2 cellular contexts compared by ENCODE assay signal in the genomic region with DNA sequence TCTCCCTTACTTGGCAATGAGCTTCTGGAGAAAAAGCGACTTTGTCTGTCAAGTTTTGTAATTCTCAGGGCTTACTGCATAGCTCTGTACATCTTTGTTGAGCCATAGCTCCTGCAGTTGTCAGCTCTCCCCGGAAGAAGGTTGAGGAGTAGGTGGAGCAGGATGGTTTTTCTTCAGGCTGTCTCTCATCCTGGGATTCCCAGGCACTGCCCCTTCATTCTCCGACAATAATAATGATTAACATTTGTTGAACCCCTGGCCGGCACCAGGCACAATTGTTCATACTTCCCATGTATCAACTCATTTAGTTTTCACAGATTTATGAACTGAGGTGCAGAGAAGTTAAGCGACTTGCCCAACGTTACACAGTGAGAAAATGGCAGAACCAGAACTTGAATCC.
TF ChIP-seq lines count a peak whose summit lies in the region.

No MANE protein-coding gene starts in this region.

TF ChIP-seq in IMR-90, 13 proteins besides CTCF, POLR2A, EP300 and RAD21:
- no peak for TF ChIP-seq BHLHE40 (IDR thresholded peaks at IDR 0.05; ENCODE audit: low read depth, low read length)
- TF ChIP-seq RFX5 (IDR thresholded peaks at IDR 0.05; ENCODE audit: low read depth, low read length): no peak
- TF ChIP-seq SMC3 (IDR thresholded peaks at IDR 0.05; ENCODE audit: low read depth, low read length): no peak
- TF ChIP-seq RCOR1 (IDR thresholded peaks at IDR 0.05; ENCODE audit: insufficient replicate concordance, low read length): no peak
- TF ChIP-seq CEBPB (IDR thresholded peaks at IDR 0.05; ENCODE audit: low read depth, low read length): no peak
- TF ChIP-seq MAZ (IDR thresholded peaks at IDR 0.05; ENCODE audit: borderline replicate concordance, low read depth, low read length): no peak
- TF ChIP-seq CHD1 (IDR thresholded peaks at IDR 0.05; ENCODE audit: low read depth, low read length): no peak
- no peak for TF ChIP-seq MAFK (IDR thresholded peaks at IDR 0.05; ENCODE audit: low read depth, low read length)
- no peak for TF ChIP-seq FOS (IDR thresholded peaks at IDR 0.05; ENCODE audit: low read depth, low read length)
- TF ChIP-seq NFE2L2 (IDR thresholded peaks at IDR 0.05; ENCODE audit: low read depth, low read length): no peak
- TF ChIP-seq, protein P1, sequence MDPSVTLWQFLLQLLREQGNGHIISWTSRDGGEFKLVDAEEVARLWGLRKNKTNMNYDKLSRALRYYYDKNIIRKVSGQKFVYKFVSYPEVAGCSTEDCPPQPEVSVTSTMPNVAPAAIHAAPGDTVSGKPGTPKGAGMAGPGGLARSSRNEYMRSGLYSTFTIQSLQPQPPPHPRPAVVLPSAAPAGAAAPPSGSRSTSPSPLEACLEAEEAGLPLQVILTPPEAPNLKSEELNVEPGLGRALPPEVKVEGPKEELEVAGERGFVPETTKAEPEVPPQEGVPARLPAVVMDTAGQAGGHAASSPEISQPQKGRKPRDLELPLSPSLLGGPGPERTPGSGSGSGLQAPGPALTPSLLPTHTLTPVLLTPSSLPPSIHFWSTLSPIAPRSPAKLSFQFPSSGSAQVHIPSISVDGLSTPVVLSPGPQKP (IDR thresholded peaks at IDR 0.05; ENCODE audit: borderline replicate concordance, low read depth, low read length): no peak
- no peak for TF ChIP-seq USF2 (IDR thresholded peaks at IDR 0.05; ENCODE audit: low read depth, low read length)
- TF ChIP-seq MXI1 (IDR thresholded peaks at IDR 0.05; ENCODE audit: borderline replicate concordance, low read depth, low read length): no peak

TF ChIP-seq in GM23338, 12 proteins besides CTCF, POLR2A, EP300 and RAD21:
- TF ChIP-seq, protein P2, sequence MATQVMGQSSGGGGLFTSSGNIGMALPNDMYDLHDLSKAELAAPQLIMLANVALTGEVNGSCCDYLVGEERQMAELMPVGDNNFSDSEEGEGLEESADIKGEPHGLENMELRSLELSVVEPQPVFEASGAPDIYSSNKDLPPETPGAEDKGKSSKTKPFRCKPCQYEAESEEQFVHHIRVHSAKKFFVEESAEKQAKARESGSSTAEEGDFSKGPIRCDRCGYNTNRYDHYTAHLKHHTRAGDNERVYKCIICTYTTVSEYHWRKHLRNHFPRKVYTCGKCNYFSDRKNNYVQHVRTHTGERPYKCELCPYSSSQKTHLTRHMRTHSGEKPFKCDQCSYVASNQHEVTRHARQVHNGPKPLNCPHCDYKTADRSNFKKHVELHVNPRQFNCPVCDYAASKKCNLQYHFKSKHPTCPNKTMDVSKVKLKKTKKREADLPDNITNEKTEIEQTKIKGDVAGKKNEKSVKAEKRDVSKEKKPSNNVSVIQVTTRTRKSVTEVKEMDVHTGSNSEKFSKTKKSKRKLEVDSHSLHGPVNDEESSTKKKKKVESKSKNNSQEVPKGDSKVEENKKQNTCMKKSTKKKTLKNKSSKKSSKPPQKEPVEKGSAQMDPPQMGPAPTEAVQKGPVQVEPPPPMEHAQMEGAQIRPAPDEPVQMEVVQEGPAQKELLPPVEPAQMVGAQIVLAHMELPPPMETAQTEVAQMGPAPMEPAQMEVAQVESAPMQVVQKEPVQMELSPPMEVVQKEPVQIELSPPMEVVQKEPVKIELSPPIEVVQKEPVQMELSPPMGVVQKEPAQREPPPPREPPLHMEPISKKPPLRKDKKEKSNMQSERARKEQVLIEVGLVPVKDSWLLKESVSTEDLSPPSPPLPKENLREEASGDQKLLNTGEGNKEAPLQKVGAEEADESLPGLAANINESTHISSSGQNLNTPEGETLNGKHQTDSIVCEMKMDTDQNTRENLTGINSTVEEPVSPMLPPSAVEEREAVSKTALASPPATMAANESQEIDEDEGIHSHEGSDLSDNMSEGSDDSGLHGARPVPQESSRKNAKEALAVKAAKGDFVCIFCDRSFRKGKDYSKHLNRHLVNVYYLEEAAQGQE (IDR thresholded peaks at IDR 0.05; ENCODE audit: unreplicated experiment): no peak
- TF ChIP-seq EZH2phosphoT487 (IDR thresholded peaks at IDR 0.05; ENCODE audit: unreplicated experiment): no peak
- TF ChIP-seq CREB1 (CRISPR knock-in tag; IDR thresholded peaks at IDR 0.05; ENCODE audit: low read depth): no peak
- TF ChIP-seq ZNF114 (CRISPR knock-in tag; IDR thresholded peaks at IDR 0.05): no peak
- no peak for TF ChIP-seq NANOG (IDR thresholded peaks at IDR 0.05; ENCODE audit: borderline replicate concordance)
- TF ChIP-seq ETS1 (IDR thresholded peaks at IDR 0.05): no peak
- TF ChIP-seq, protein P3, sequence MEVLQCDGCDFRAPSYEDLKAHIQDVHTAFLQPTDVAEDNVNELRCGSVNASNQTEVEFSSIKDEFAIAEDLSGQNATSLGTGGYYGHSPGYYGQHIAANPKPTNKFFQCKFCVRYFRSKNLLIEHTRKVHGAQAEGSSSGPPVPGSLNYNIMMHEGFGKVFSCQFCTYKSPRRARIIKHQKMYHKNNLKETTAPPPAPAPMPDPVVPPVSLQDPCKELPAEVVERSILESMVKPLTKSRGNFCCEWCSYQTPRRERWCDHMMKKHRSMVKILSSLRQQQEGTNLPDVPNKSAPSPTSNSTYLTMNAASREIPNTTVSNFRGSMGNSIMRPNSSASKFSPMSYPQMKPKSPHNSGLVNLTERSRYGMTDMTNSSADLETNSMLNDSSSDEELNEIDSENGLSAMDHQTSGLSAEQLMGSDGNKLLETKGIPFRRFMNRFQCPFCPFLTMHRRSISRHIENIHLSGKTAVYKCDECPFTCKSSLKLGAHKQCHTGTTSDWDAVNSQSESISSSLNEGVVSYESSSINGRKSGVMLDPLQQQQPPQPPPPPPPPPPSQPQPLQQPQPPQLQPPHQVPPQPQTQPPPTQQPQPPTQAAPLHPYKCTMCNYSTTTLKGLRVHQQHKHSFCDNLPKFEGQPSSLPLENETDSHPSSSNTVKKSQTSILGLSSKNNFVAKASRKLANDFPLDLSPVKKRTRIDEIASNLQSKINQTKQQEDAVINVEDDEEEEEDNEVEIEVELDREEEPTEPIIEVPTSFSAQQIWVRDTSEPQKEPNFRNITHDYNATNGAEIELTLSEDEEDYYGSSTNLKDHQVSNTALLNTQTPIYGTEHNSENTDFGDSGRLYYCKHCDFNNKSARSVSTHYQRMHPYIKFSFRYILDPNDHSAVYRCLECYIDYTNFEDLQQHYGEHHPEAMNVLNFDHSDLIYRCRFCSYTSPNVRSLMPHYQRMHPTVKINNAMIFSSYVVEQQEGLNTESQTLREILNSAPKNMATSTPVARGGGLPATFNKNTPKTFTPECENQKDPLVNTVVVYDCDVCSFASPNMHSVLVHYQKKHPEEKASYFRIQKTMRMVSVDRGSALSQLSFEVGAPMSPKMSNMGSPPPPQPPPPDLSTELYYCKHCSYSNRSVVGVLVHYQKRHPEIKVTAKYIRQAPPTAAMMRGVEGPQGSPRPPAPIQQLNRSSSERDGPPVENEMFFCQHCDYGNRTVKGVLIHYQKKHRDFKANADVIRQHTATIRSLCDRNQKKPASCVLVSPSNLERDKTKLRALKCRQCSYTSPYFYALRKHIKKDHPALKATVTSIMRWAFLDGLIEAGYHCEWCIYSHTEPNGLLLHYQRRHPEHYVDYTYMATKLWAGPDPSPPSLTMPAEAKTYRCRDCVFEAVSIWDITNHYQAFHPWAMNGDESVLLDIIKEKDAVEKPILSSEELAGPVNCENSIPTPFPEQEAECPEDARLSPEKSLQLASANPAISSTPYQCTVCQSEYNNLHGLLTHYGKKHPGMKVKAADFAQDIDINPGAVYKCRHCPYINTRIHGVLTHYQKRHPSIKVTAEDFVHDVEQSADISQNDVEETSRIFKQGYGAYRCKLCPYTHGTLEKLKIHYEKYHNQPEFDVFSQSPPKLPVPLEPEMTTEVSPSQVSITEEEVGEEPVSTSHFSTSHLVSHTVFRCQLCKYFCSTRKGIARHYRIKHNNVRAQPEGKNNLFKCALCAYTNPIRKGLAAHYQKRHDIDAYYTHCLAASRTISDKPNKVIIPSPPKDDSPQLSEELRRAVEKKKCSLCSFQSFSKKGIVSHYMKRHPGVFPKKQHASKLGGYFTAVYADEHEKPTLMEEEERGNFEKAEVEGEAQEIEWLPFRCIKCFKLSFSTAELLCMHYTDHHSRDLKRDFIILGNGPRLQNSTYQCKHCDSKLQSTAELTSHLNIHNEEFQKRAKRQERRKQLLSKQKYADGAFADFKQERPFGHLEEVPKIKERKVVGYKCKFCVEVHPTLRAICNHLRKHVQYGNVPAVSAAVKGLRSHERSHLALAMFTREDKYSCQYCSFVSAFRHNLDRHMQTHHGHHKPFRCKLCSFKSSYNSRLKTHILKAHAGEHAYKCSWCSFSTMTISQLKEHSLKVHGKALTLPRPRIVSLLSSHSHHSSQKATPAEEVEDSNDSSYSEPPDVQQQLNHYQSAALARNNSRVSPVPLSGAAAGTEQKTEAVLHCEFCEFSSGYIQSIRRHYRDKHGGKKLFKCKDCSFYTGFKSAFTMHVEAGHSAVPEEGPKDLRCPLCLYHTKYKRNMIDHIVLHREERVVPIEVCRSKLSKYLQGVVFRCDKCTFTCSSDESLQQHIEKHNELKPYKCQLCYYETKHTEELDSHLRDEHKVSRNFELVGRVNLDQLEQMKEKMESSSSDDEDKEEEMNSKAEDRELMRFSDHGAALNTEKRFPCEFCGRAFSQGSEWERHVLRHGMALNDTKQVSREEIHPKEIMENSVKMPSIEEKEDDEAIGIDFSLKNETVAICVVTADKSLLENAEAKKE (CRISPR knock-in tag; IDR thresholded peaks at IDR 0.05): no peak
